ENCODE assay signal across 20 cellular contexts in genomic region chr19:993361-993830, GRCh38. TPM values are rescaled to one million over a fixed set of nuclear protein-coding genes. Genes with fewer than 3 reads are reported as not detected.
A peak's percentile ranks its signal among the peaks of the same experiment; 100 is the strongest.
DNase-seq lines count a peak whose midpoint lies in the region; ATAC-seq, FAIRE-seq and TF ChIP-seq lines count a peak whose summit lies in the region.
"Had no signal": no experiment of that assay in that cellular context is flagged by ENCODE, and none has a peak within 500 bp of the region (broad histone marks: within the 10 kb centered on the region; RNA-seq: fewer than 3 reads in every experiment).

No MANE protein-coding gene starts in this region.

- H3K4me3 ChIP-seq in H1 (ENCODE audit: extremely low read depth in 1 of 4, insufficient read depth in 2 of 4, low read depth in 3 of 4, low read length in 4 of 4) (no peak overlapping the region), PC-9 (no peak overlapping the region)

- H3K27ac ChIP-seq in H1 (ENCODE audit: low read depth, low read length) (no peak overlapping the region), PC-9 (no peak overlapping the region)
- H3K27ac ChIP-seq: C4-2B had no signal

- no peak for TF ChIP-seq RAD21 in H1 (IDR thresholded peaks at IDR 0.05 in 1 of 2, conservative IDR thresholded peaks at IDR 0.05 in 1 of 2; ENCODE audit: low read depth in 2 of 2, low read length in 2 of 2)

- 90% methylated on average over 17 of the region's 17 CpGs; no CpG with 5 or more reads in 1 of the 2 experiments for WGBS in H1 (ENCODE audit: extremely low coverage in 1 of 2, insufficient coverage in 1 of 2, insufficient read length in 1 of 2, insufficient replicate concordance in 2 of 2, low coverage in 1 of 2, low lambda C conversion rate in 2 of 2, missing lambda C conversion rate in 1 of 2), 2 experiments

- H4K5ac ChIP-seq in H1 (ENCODE audit: insufficient read length, low read depth, low read length): no peak overlapping the region

- H4K20me1 ChIP-seq in H1 (replicated peaks in 1 of 2; ENCODE audit: control insufficient read depth in 1 of 2, insufficient read depth in 2 of 2, low read length in 2 of 2) (peaks cover 9 to 21% of the 10 kb centered on the region in 2 experiments), PC-9 (ENCODE audit: insufficient read depth) (peaks cover 36% of the 10 kb centered on the region)

- peaks cover 56% of the 10 kb centered on the region; the same call in 1 of the 2 replicates for H3F3A ChIP-seq in PC-9 (ENCODE audit: insufficient read depth, low read depth)

- no peak for TF ChIP-seq EP300 in H1 (IDR thresholded peaks at IDR 0.05; ENCODE audit: borderline replicate concordance in 1 of 2, low read depth in 2 of 2, low read length in 2 of 2)

- 0 out of 2 replicates have a peak overlapping the region, but pooled peaks have one; percentile 18 for H2BK5ac ChIP-seq in H1 (ENCODE audit: low read depth, low read length)

- H3K27me3 ChIP-seq in H1 (replicated peaks in 1 of 4; ENCODE audit: control insufficient read depth in 3 of 4, extremely low read depth in 1 of 4, insufficient read depth in 3 of 4, low read length in 3 of 4) (peaks cover 0 to 4% (median 2%) of the 10 kb centered on the region in 4 experiments; a peak in 2 of 7 replicates), PC-9 (ENCODE audit: insufficient read depth, low read depth) (peaks cover 14% of the 10 kb centered on the region)

- H3K4me1 ChIP-seq in H1 (replicated peaks in 1 of 4; ENCODE audit: control insufficient read depth in 3 of 4, insufficient read depth in 4 of 4, low read length in 3 of 4): peaks cover 0 to 7% (median 4%) of the 10 kb centered on the region in 4 experiments; a peak in 3 of 7 replicates
- peaks cover 28% of the 10 kb centered on the region for H3K4me1 ChIP-seq in PC-9 (replicated peaks; ENCODE audit: insufficient read depth)

- no peak overlapping the region for H3K23ac ChIP-seq in H1 (ENCODE audit: insufficient read length)

- H4K91ac ChIP-seq in H1 (replicated peaks; ENCODE audit: insufficient read length, low read length): no peak overlapping the region

- H2AK5ac ChIP-seq in H1 (ENCODE audit: low read depth, low read length): no peak overlapping the region

- no peak overlapping the region for H2BK20ac ChIP-seq in H1 (ENCODE audit: low read length)

- no peak overlapping the region for H3K4me3 Mint-ChIP-seq in stimulated activated effector memory CD8-positive, alpha-beta T cell treated with anti-CD3 and anti-CD28 coated beads, Interleukin-12 subunit alpha, Interleukin-12 subunit beta, amount 100 ng/mL, for 72 hours
- H3K4me3 Mint-ChIP-seq: IgD-negative memory B cell had no signal

- H3K36me3 ChIP-seq in H1 (ENCODE audit: control insufficient read depth in 2 of 4, insufficient read depth in 4 of 4, low read length in 3 of 4) (peaks cover 2 to 30% (median 11%) of the 10 kb centered on the region in 4 experiments; a peak in 5 of 8 replicates), PC-9 (ENCODE audit: low read depth) (no peaks in the 10 kb centered on the region)

- H4K8ac ChIP-seq in H1 (ENCODE audit: extremely low read depth, insufficient read depth, low read length): peak overlapping the region; percentile 14; the same call in 1 of the 2 replicates

- H3K79me1 ChIP-seq in H1 (ENCODE audit: low read depth, low read length): no peaks in the 10 kb centered on the region; the same call in 1 of the 2 replicates

- CTCF ChIA-PET in H1 (lab: Charles Lee; ENCODE audit: partially characterized antibody): interaction anchor here (1.2 to 3.4 kb wide), 2 partner anchors 70 to 844 kb away, joined by 3 to 13 read pairs; no protein-coding TSS in a partner anchor
- CTCF ChIA-PET in PC-9 (lab: Charles Lee): no interaction called here

- H3K9me3 Mint-ChIP-seq in stimulated activated effector memory CD8-positive, alpha-beta T cell treated with anti-CD3 and anti-CD28 coated beads, Interleukin-12 subunit alpha, Interleukin-12 subunit beta, amount 100 ng/mL, for 72 hours: no peaks in the 10 kb centered on the region
- H3K9me3 Mint-ChIP-seq: IgD-negative memory B cell had no signal

- no peak for TF ChIP-seq CTCF in H1 (IDR thresholded peaks at IDR 0.05; ENCODE audit: control extremely low read depth in 1 of 3, insufficient read depth in 1 of 3, low read depth in 1 of 3, low read length in 3 of 3)
- TF ChIP-seq CTCF in PC-9 (conservative IDR thresholded peaks at IDR 0.05): no peak

- H3K18ac ChIP-seq in H1 (ENCODE audit: extremely low read depth, low read length): no peak overlapping the region

- H3K4me2 ChIP-seq in H1 (ENCODE audit: insufficient read depth in 1 of 2, low read depth in 2 of 2, low read length in 2 of 2) (no peak overlapping the region), PC-9 (no peak overlapping the region)

- POLR2A ChIA-PET in H1 (lab: Charles Lee; ENCODE audit: partially characterized antibody) (interaction anchor here (0.6 to 7.3 kb wide), 5 partner anchors 8 to 98 kb away, joined by 3 to 81 read pairs (median 4); partner anchors contain the start of gene WDR18), PC-9 (lab: Charles Lee; ENCODE audit: unreplicated experiment) (no interaction called here)

- H3K9me3 ChIP-seq in H1 (ENCODE audit: insufficient read depth in 2 of 2, low read depth in 1 of 2, low read length in 1 of 2) (no peaks in the 10 kb centered on the region), PC-9 (ENCODE audit: insufficient read depth, low read depth) (no peaks in the 10 kb centered on the region)

- H3K4ac ChIP-seq in H1 (replicated peaks; ENCODE audit: insufficient read length, low read depth, low read length): no peak overlapping the region

- no peak overlapping the region for H3K9ac ChIP-seq in H1 (replicated peaks in 1 of 4; ENCODE audit: extremely low read depth in 1 of 4, low read depth in 3 of 4, low read length in 3 of 4)

- H2AFZ ChIP-seq in H1 (ENCODE audit: low read length) (no peak overlapping the region), PC-9 (no peak overlapping the region)

- no peak for ATAC-seq in stimulated activated effector memory CD8-positive, alpha-beta T cell treated with anti-CD3 and anti-CD28 coated beads, Interleukin-12 subunit alpha, Interleukin-12 subunit beta, amount 100 ng/mL, for 72 hours
- ATAC-seq: Panc1, Right ventricle myocardium inferior had no signal

- no peak overlapping the region for H3K56ac ChIP-seq in H1 (replicated peaks; ENCODE audit: insufficient read length, low read depth, low read length)

- FAIRE-seq in H1 (lab: Jason Lieb, UNC): no peak

- no peak overlapping the region for H2BK12ac ChIP-seq in H1 (ENCODE audit: low read depth, low read length)

- H3K23me2 ChIP-seq in H1 (ENCODE audit: low read depth, low read length): peaks cover 2% of the 10 kb centered on the region; the same call in 1 of the 2 replicates

- TF ChIP-seq POLR2A in H1 (IDR thresholded peaks at IDR 0.05; ENCODE audit: control extremely low read depth in 1 of 2, low read depth in 2 of 2, low read length in 2 of 2): no peak

- DNase-seq in HuH-7.5 (ENCODE audit: low spot score): peak; percentile 75
- DNase-seq in H1 (ENCODE audit: low read depth in 1 of 2, low spot score in 2 of 2): no peak
- DNase-seq in stimulated activated effector memory CD8-positive, alpha-beta T cell treated with anti-CD3 and anti-CD28 coated beads, Interleukin-12 subunit alpha, Interleukin-12 subunit beta, amount 100 ng/mL, for 72 hours (ENCODE audit: low spot score in 2 of 2): no peak
- no peak for DNase-seq in PC-9
- no peak for DNase-seq in dermis blood vessel endothelial cell
- DNase-seq in activated CD8-positive, alpha-beta memory T cell treated with anti-CD3 and anti-CD28 coated beads, Interleukin-2, amount 50 U/mL, for 4 hours: no peak
- DNase-seq: COR-L47, DMS153, EL, NCI-H1105 treated with DMSO at 0.1 percent for 48 hours, NCI-H1694 treated with DMSO at 0.1 percent for 48 hours, NCI-H2107, NCI-H2227 treated with DMSO at 0.1 percent for 48 hours, NCI-H524 treated with DMSO at 0.1 percent for 48 hours had no signal

- H3K79me2 ChIP-seq in H1 (ENCODE audit: control insufficient read depth in 1 of 2, insufficient read depth in 2 of 2, low read length in 2 of 2): no peaks in the 10 kb centered on the region
- no peaks in the 10 kb centered on the region for H3K79me2 ChIP-seq in PC-9 (ENCODE audit: low read depth)

- peaks cover 40% of the 10 kb centered on the region for H3K36me3 Mint-ChIP-seq in stimulated activated effector memory CD8-positive, alpha-beta T cell treated with anti-CD3 and anti-CD28 coated beads, Interleukin-12 subunit alpha, Interleukin-12 subunit beta, amount 100 ng/mL, for 72 hours

- no peak overlapping the region for H3K14ac ChIP-seq in H1 (ENCODE audit: insufficient read length)

- intact Hi-C loops in PC-9 (cut with micrococcal nuclease; ENCODE audit: unreplicated experiment): no loop called here

- H3K4me1 Mint-ChIP-seq in stimulated activated effector memory CD8-positive, alpha-beta T cell treated with anti-CD3 and anti-CD28 coated beads, Interleukin-12 subunit alpha, Interleukin-12 subunit beta, amount 100 ng/mL, for 72 hours: peaks cover 18% of the 10 kb centered on the region

- peak overlapping the region; percentile 52 for H3K27ac Mint-ChIP-seq in stimulated activated effector memory CD8-positive, alpha-beta T cell treated with anti-CD3 and anti-CD28 coated beads, Interleukin-12 subunit alpha, Interleukin-12 subunit beta, amount 100 ng/mL, for 72 hours

- no TSS peak for BruUV-seq in PC-9 (replicated peaks; lab: Mats Ljungman, UMichigan)

- H3K9me2 ChIP-seq in PC-9 (ENCODE audit: insufficient read depth): no peaks in the 10 kb centered on the region

- H2BK120ac ChIP-seq in H1 (replicated peaks; ENCODE audit: low read depth, low read length): no peak overlapping the region

- H2BK15ac ChIP-seq in H1 (ENCODE audit: low read length): no peak overlapping the region

RNA-seq across cellular contexts. Expression of gene GRIN3B, which starts 6.8 kb away (rescaled TPM):
- total RNA-seq in H1 (2021; fragmentation: NEBNext Ultra II Directional; extraction: Animal tissue kit (Norgen Biotek cat#: 25700)): 0.45 and 0.63 TPM in 2 replicates
- 1.0 and 2.0 TPM in 2 replicates for polyA plus RNA-seq in H1 (2011; rRNA removed)
- 1.4 TPM for polyA plus RNA-seq in H1 (2011; cell fraction: cytosol; rRNA removed)
- 8.4 TPM for polyA plus RNA-seq in H1 (2011; cell fraction: nucleus; rRNA removed)
- polyA plus RNA-seq in H1 (2012, experiment 1 of 2): 0.14 to 1.1 TPM (median 0.78 TPM) in 4 replicates
- 0.13 TPM for polyA plus RNA-seq in H1 (2012, experiment 2 of 2)
- polyA plus RNA-seq in H1 (2013, experiment 1 of 2): 0.93 TPM
- polyA plus RNA-seq in H1 (2013, experiment 2 of 2): 0.74 TPM
- 0.27 and 0.28 TPM in 2 replicates for polyA minus RNA-seq in H1 (2011; rRNA and poly(A)+ RNA removed)
- 0.29 TPM for polyA minus RNA-seq in H1 (2011; cell fraction: cytosol; rRNA and poly(A)+ RNA removed)
- polyA minus RNA-seq in H1 (2011; cell fraction: nucleus; rRNA and poly(A)+ RNA removed): 1.1 TPM
- total RNA-seq in PC-9 (2021) (0.11 and 0.13 TPM in 2 replicates), dermis blood vessel endothelial cell (0.28 and 1.0 TPM in 2 replicates)
- polyA plus RNA-seq: IgD-negative memory B cell had no signal

RNA-seq across cellular contexts. Expression of gene WDR18, which starts 9.3 kb away (rescaled TPM):
- 87.7 and 90.1 TPM in 2 replicates for total RNA-seq in H1 (2021; fragmentation: NEBNext Ultra II Directional; extraction: Animal tissue kit (Norgen Biotek cat#: 25700))
- polyA plus RNA-seq in H1 (2011; rRNA removed): 177 and 264 TPM in 2 replicates
- polyA plus RNA-seq in H1 (2011; cell fraction: cytosol; rRNA removed): 143 TPM
- polyA plus RNA-seq in H1 (2011; cell fraction: nucleus; rRNA removed): 218 TPM
- polyA plus RNA-seq in H1 (2012, experiment 1 of 2): 107 to 120 TPM (median 118 TPM) in 4 replicates
- polyA plus RNA-seq in H1 (2012, experiment 2 of 2): 195 TPM
- polyA plus RNA-seq in H1 (2013, experiment 1 of 2): 52.1 TPM
- 49.3 TPM for polyA plus RNA-seq in H1 (2013, experiment 2 of 2)
- polyA minus RNA-seq in H1 (2011; rRNA and poly(A)+ RNA removed): 46.1 and 53.0 TPM in 2 replicates
- 101 TPM for polyA minus RNA-seq in H1 (2011; cell fraction: cytosol; rRNA and poly(A)+ RNA removed)
- polyA minus RNA-seq in H1 (2011; cell fraction: nucleus; rRNA and poly(A)+ RNA removed): 65.5 TPM
- 61.5 and 95.3 TPM in 2 replicates for total RNA-seq in PC-9 (2021)
- total RNA-seq in dermis blood vessel endothelial cell: 69.9 and 83.3 TPM in 2 replicates

RNA-seq across cellular contexts. Expression of gene TMEM259, which starts 27.5 kb away (rescaled TPM):
- total RNA-seq in H1 (2021; fragmentation: NEBNext Ultra II Directional; extraction: Animal tissue kit (Norgen Biotek cat#: 25700)): 140 and 142 TPM in 2 replicates
- polyA plus RNA-seq in H1 (2011; rRNA removed): 243 and 343 TPM in 2 replicates
- 180 TPM for polyA plus RNA-seq in H1 (2011; cell fraction: cytosol; rRNA removed)
- 1,170 TPM for polyA plus RNA-seq in H1 (2011; cell fraction: nucleus; rRNA removed)
- polyA plus RNA-seq in H1 (2012, experiment 1 of 2): 46.9 to 137 TPM (median 125 TPM) in 4 replicates
- polyA plus RNA-seq in H1 (2012, experiment 2 of 2): 87.4 TPM
- polyA plus RNA-seq in H1 (2013, experiment 1 of 2): 171 TPM
- 163 TPM for polyA plus RNA-seq in H1 (2013, experiment 2 of 2)
- 45.5 and 54.1 TPM in 2 replicates for polyA minus RNA-seq in H1 (2011; rRNA and poly(A)+ RNA removed)
- 55.7 TPM for polyA minus RNA-seq in H1 (2011; cell fraction: cytosol; rRNA and poly(A)+ RNA removed)
- 124 TPM for polyA minus RNA-seq in H1 (2011; cell fraction: nucleus; rRNA and poly(A)+ RNA removed)
- total RNA-seq in PC-9 (2021) (155 and 162 TPM in 2 replicates), dermis blood vessel endothelial cell (67.2 and 78.9 TPM in 2 replicates)

RNA-seq across cellular contexts. Expression of gene RNU6-2, which starts 27.9 kb away (rescaled TPM):
- not detected in 2 replicates for total RNA-seq in H1 (2021; fragmentation: NEBNext Ultra II Directional; extraction: Animal tissue kit (Norgen Biotek cat#: 25700))
- not detected in 2 replicates for polyA plus RNA-seq in H1 (2011; rRNA removed)
- not detected for polyA plus RNA-seq in H1 (2011; cell fraction: cytosol; rRNA removed)
- not detected for polyA plus RNA-seq in H1 (2011; cell fraction: nucleus; rRNA removed)
- not detected in 4 replicates for polyA plus RNA-seq in H1 (2012, experiment 1 of 2)
- polyA plus RNA-seq in H1 (2012, experiment 2 of 2): not detected
- not detected for polyA plus RNA-seq in H1 (2013, experiment 1 of 2)
- polyA plus RNA-seq in H1 (2013, experiment 2 of 2): not detected
- under 0.01 TPM in 1 of 2 replicates, not detected in the other for polyA minus RNA-seq in H1 (2011; rRNA and poly(A)+ RNA removed)
- polyA minus RNA-seq in H1 (2011; cell fraction: cytosol; rRNA and poly(A)+ RNA removed): not detected
- not detected for polyA minus RNA-seq in H1 (2011; cell fraction: nucleus; rRNA and poly(A)+ RNA removed)
- not detected in 2 replicates for total RNA-seq in PC-9 (2021)
- not detected in 2 replicates for total RNA-seq in dermis blood vessel endothelial cell
- total RNA-seq: H7, LHCN-M2, Right ventricle myocardium inferior had no signal
- polyA plus RNA-seq: IgD-negative memory B cell had no signal

RNA-seq across cellular contexts. Expression of gene CNN2, which starts 33.0 kb away (rescaled TPM):
- 522 and 551 TPM in 2 replicates for total RNA-seq in H1 (2021; fragmentation: NEBNext Ultra II Directional; extraction: Animal tissue kit (Norgen Biotek cat#: 25700))
- 189 and 349 TPM in 2 replicates for polyA plus RNA-seq in H1 (2011; rRNA removed)
- 238 TPM for polyA plus RNA-seq in H1 (2011; cell fraction: cytosol; rRNA removed)
- 235 TPM for polyA plus RNA-seq in H1 (2011; cell fraction: nucleus; rRNA removed)
- polyA plus RNA-seq in H1 (2012, experiment 1 of 2): 294 to 464 TPM (median 423 TPM) in 4 replicates
- 443 TPM for polyA plus RNA-seq in H1 (2012, experiment 2 of 2)
- 346 TPM for polyA plus RNA-seq in H1 (2013, experiment 1 of 2)
- polyA plus RNA-seq in H1 (2013, experiment 2 of 2): 345 TPM
- polyA minus RNA-seq in H1 (2011; rRNA and poly(A)+ RNA removed): 314 and 396 TPM in 2 replicates
- 453 TPM for polyA minus RNA-seq in H1 (2011; cell fraction: cytosol; rRNA and poly(A)+ RNA removed)
- polyA minus RNA-seq in H1 (2011; cell fraction: nucleus; rRNA and poly(A)+ RNA removed): 127 TPM
- total RNA-seq in PC-9 (2021): 168 and 206 TPM in 2 replicates
- 108 and 253 TPM in 2 replicates for total RNA-seq in dermis blood vessel endothelial cell
